Comparison of ENCODE assay signal across 8 cellular contexts in the genomic region with DNA sequence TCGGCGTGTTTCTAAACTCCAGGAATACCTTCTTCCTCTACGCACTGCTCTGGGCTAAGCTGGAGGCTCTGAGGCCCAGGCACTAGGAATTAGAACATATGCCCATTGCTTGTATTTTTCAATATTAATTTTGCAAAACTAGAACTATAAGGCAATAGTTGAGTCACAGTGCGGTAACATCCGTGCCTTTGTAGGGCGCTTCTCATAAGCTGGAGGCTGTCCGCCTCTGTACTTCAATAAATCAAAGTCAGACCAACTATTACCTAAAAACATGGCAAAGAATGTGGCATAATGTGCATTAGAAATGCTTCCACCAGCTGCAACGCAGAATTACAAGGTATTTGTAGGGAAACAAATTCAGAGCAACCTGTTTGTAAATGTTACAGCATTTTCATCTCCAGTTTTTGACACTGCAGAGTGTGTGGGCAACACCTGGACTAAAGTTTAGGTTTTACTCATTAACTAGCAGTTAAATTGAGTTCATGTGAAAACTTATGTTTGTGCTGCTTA. TPM values are rescaled to one million over a fixed set of nuclear protein-coding genes. Genes with fewer than 3 reads are reported as not detected.
DNase-seq lines count a peak whose midpoint lies in the region; ATAC-seq and TF ChIP-seq lines count a peak whose summit lies in the region.

No MANE protein-coding gene starts in this region.

- H3K27me3 Mint-ChIP-seq in CD8-positive, alpha-beta T cell (ENCODE audit: low read depth) = peaks cover 20% of the 10 kb centered on the region
- peaks cover 3% of the 10 kb centered on the region for H3K27me3 Mint-ChIP-seq in endothelial cell (ENCODE audit: unreplicated experiment)

- H3K36me3 ChIP-seq in CD8-positive, alpha-beta T cell (ENCODE audit: insufficient read depth, low read length) = no peaks in the 10 kb centered on the region
- H3K36me3 ChIP-seq in PC-9 (ENCODE audit: low read depth) = no peaks in the 10 kb centered on the region
- no peaks in the 10 kb centered on the region for H3K36me3 ChIP-seq in osteoblast (ENCODE audit: insufficient read depth, low read length)

- H3K4me1 ChIP-seq in CD8-positive, alpha-beta T cell (ENCODE audit: insufficient read depth, low read length) = peaks cover 23% of the 10 kb centered on the region
- peaks cover 12% of the 10 kb centered on the region for H3K4me1 ChIP-seq in PC-9 (replicated peaks; ENCODE audit: insufficient read depth)
- H3K4me1 ChIP-seq in osteoblast (ENCODE audit: insufficient read depth, low read length) = peaks cover 12% of the 10 kb centered on the region

- H3K4me3 ChIP-seq in CD8-positive, alpha-beta T cell (ENCODE audit: low read depth, low read length) = peak overlapping the region; percentile 96
- H3K4me3 ChIP-seq in PC-9 (peak overlapping the region; percentile 93), osteoblast (ENCODE audit: insufficient read depth, low read length) (peak overlapping the region; percentile 98)

- no peaks in the 10 kb centered on the region for H4K20me1 ChIP-seq in PC-9 (ENCODE audit: insufficient read depth)
- peaks cover 26% of the 10 kb centered on the region for H4K20me1 ChIP-seq in osteoblast (ENCODE audit: insufficient read depth, low read length)

- TF ChIP-seq CTCF in CD8-positive, alpha-beta T cell (IDR thresholded peaks at IDR 0.05) = no peak
- no peak for TF ChIP-seq CTCF in PC-9 (conservative IDR thresholded peaks at IDR 0.05)
- no peak for TF ChIP-seq CTCF in endothelial cell (IDR thresholded peaks at IDR 0.05; ENCODE audit: unreplicated experiment)
- TF ChIP-seq CTCF in osteoblast (IDR thresholded peaks at IDR 0.05; ENCODE audit: extremely low read depth, low read depth, low read length) = no peak

- ATAC-seq in CD8-positive, alpha-beta T cell = no peak
- ATAC-seq in HG03039 (IDR thresholded peaks at IDR 0.05; ENCODE audit: unreplicated experiment) = no peak
- no peak for ATAC-seq in HG02981 (IDR thresholded peaks at IDR 0.05; ENCODE audit: unreplicated experiment)

- BruUV-seq in PC-9 (replicated peaks; lab: Mats Ljungman, UMichigan) = TSS peak; percentile 50

- H3K4me3 Mint-ChIP-seq in CD8-positive, alpha-beta T cell = peak overlapping the region; percentile 100
- H3K4me3 Mint-ChIP-seq in endothelial cell (ENCODE audit: unreplicated experiment) = peak overlapping the region; percentile 98

- DNase-seq in CD8-positive, alpha-beta T cell = no peak
- DNase-seq in PC-9 (no peak), endothelial cell (ENCODE audit: low spot score) (no peak), osteoblast (ENCODE audit: insufficient read length, low spot score, missing footprints) (no peak), NCI-H524 treated with DMSO at 0.1 percent for 48 hours (lab: John Stamatoyannopoulos, UW) (no peak), DMS 273 treated with DMSO at 0.1 percent for 48 hours (lab: John Stamatoyannopoulos, UW) (no peak)

- H3K9me3 Mint-ChIP-seq in CD8-positive, alpha-beta T cell = no peaks in the 10 kb centered on the region
- no peaks in the 10 kb centered on the region for H3K9me3 Mint-ChIP-seq in endothelial cell (ENCODE audit: unreplicated experiment)

- H3K9me2 ChIP-seq in PC-9 (ENCODE audit: insufficient read depth) = no peaks in the 10 kb centered on the region

- POLR2A ChIA-PET in CD8-positive, alpha-beta T cell (lab: Charles Lee) = interaction anchor here (1.2 to 1.4 kb wide), 3 partner anchors 957 to 1370 kb away, joined by 3 to 5 read pairs (median 4); a partner anchor contains a TSS
- POLR2A ChIA-PET in PC-9 (lab: Charles Lee; ENCODE audit: unreplicated experiment) = interaction anchor here (0.7 kb wide), 1 partner anchor 344 kb away, joined by 3 read pairs; no protein-coding TSS in a partner anchor

- peak overlapping the region; percentile 77 for H3K4me2 ChIP-seq in PC-9
- peak overlapping the region; percentile 98 for H3K4me2 ChIP-seq in osteoblast (ENCODE audit: insufficient read depth, low read length)

- H2AFZ ChIP-seq in PC-9 (peak overlapping the region; percentile 99), osteoblast (ENCODE audit: low read length) (peak overlapping the region; percentile 99)

- no peaks in the 10 kb centered on the region for H3K27me3 ChIP-seq in CD8-positive, alpha-beta T cell (ENCODE audit: insufficient read depth, low read length)
- H3K27me3 ChIP-seq in PC-9 (ENCODE audit: insufficient read depth, low read depth) = peaks cover 23% of the 10 kb centered on the region; the same call in 1 of the 2 replicates
- H3K27me3 ChIP-seq in osteoblast (ENCODE audit: insufficient read depth, low read length) = peaks cover 13% of the 10 kb centered on the region

- no peaks in the 10 kb centered on the region for H3F3A ChIP-seq in PC-9 (ENCODE audit: insufficient read depth, low read depth)

- H3K79me2 ChIP-seq in PC-9 (ENCODE audit: low read depth) (peaks cover 8% of the 10 kb centered on the region; the same call in 1 of the 2 replicates), osteoblast (ENCODE audit: insufficient read depth, low read length) (peaks cover 42% of the 10 kb centered on the region)

- H3K36me3 Mint-ChIP-seq in CD8-positive, alpha-beta T cell = peaks cover 14% of the 10 kb centered on the region
- H3K36me3 Mint-ChIP-seq in endothelial cell (ENCODE audit: low read depth, unreplicated experiment) = no peaks in the 10 kb centered on the region

- H3K27ac Mint-ChIP-seq in CD8-positive, alpha-beta T cell = peak overlapping the region; percentile 96
- peak overlapping the region; percentile 83 for H3K27ac Mint-ChIP-seq in endothelial cell (ENCODE audit: unreplicated experiment)

- CTCF ChIA-PET in CD8-positive, alpha-beta T cell (lab: Charles Lee) = interaction anchor here (0.9 kb wide), 1 partner anchor 14 kb away, joined by 3 read pairs; no protein-coding TSS in a partner anchor
- CTCF ChIA-PET in PC-9 (lab: Charles Lee) = no interaction called here

- peaks cover 39% of the 10 kb centered on the region for H3K4me1 Mint-ChIP-seq in CD8-positive, alpha-beta T cell (ENCODE audit: low read depth)
- H3K4me1 Mint-ChIP-seq in endothelial cell (ENCODE audit: unreplicated experiment) = peaks cover 28% of the 10 kb centered on the region

- no peaks in the 10 kb centered on the region for H3K9me3 ChIP-seq in CD8-positive, alpha-beta T cell (ENCODE audit: low read length)
- H3K9me3 ChIP-seq in PC-9 (ENCODE audit: insufficient read depth, low read depth) (peaks cover 13% of the 10 kb centered on the region), osteoblast (ENCODE audit: low read depth, low read length) (no peaks in the 10 kb centered on the region)

- intact Hi-C loops in CD8-positive, alpha-beta T cell (cut with DNase I, micrococcal nuclease) = loop anchor here (1.0 to 10.0 kb wide), 4 partner anchors 576 to 1374 kb away; a partner anchor contains a TSS
- intact Hi-C loops in PC-9 (cut with micrococcal nuclease; ENCODE audit: unreplicated experiment) = no loop called here

- H3K27ac ChIP-seq in CD8-positive, alpha-beta T cell (ENCODE audit: low read depth, low read length) = peak overlapping the region; percentile 62
- H3K27ac ChIP-seq in PC-9 (no peak overlapping the region), osteoblast (ENCODE audit: low read depth, low read length) (peak overlapping the region; percentile 69)

RNA-seq across cellular contexts. Expression of a gene that starts 0.4 kb away (rescaled TPM):
- 10 to 100 TPM; 34.0 to 34.6 TPM for total RNA-seq in CD8-positive, alpha-beta T cell
- 10.8 and 11.0 TPM in 2 replicates for total RNA-seq in PC-9 (2021)
- total RNA-seq in endothelial cell (ENCODE audit: unreplicated experiment) = 26.1 TPM
- total RNA-seq in osteoblast = 32.1 and 36.6 TPM in 2 replicates
